In the genomic region with DNA sequence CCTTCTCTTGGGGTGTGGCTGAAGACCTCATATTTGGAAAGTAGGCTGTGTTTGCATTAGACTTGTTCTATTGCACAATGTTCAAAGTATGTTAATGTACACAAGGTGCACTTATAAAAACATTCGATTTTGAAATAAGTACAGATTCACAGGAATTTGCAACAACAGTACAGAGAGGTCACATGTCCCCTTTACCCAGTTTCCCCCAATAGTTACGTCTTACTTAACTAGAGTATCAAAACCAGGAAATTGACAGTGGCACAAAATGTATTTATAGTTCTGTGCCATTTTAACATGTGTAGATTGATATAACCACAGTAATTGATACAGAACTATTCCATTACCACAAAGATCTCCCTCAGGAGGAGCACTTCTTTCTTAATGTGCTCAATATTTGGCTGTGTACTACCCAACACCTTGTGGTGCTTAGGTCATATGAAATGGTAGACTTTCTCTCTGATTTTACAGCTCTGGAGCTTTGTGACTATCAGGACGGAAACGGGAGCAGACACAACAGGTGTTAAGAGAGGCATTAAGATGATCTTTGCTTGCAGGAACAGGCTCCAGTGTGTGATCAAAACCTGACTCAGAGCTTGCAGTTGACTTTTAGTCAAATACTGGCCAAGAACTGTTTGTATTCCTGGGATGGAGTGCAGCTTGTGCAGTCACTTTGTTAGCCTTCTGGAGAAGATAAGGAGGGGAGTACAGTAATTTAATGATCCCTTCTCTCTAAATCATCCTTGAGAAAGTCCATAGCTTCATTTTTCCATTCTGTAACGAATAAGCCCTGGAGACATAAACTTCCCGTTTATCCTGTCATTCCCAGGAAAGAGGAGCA, we compare ENCODE assay signal across 10 cellular contexts. TPM values are rescaled to one million over a fixed set of nuclear protein-coding genes. Genes with fewer than 3 reads are reported as not detected.
DNase-seq lines count a peak whose midpoint lies in the region; ATAC-seq, FAIRE-seq and TF ChIP-seq lines count a peak whose summit lies in the region.
"Had no signal": no experiment of that assay in that cellular context is flagged by ENCODE, and none has a peak within 500 bp of the region (broad histone marks: within the 10 kb centered on the region; RNA-seq: fewer than 3 reads in every experiment).

No MANE protein-coding gene starts in this region.

- 35 to 49% (median 37%) methylated on average over 6 of the region's 6 CpGs for whole genome bisulfite sequencing in small intestine, 3 donors

- no peaks in the 10 kb centered on the region for H3K36me3 ChIP-seq in small intestine (ENCODE audit: control insufficient read depth in 2 of 2, insufficient read depth in 2 of 2, low read length in 2 of 2)

- FAIRE-seq in small intestine (lab: Jason Lieb, UNC), result no peak
- no peak for FAIRE-seq in RCC 7860 (lab: Jason Lieb, UNC)

- DNase-seq in GM03348 (ENCODE audit: low spot score) (peak; percentile 21), fibroblast of the aortic adventitia (ENCODE audit: low read depth) (peak; percentile 81), small intestine (peak; percentile 26), RCC 7860 (ENCODE audit: low spot score) (no peak), GM10266 (ENCODE audit: extremely low spot score) (no peak)
- DNase-seq: activated T-cell treated with anti-CD3 and anti-CD28 coated beads, Interleukin-2, amount 50 U/mL, for 4 hours; NCI-H82 had no signal

- H3K4me3 ChIP-seq in fibroblast of the aortic adventitia (ENCODE audit: low read depth, low read length) (no peak overlapping the region), small intestine (ENCODE audit: low read depth in 1 of 2, low read length in 2 of 2) (no peak overlapping the region)

- H3K4me1 ChIP-seq in small intestine (ENCODE audit: control insufficient read depth in 2 of 2, insufficient read depth in 1 of 2, low read depth in 1 of 2, low read length in 1 of 2), result peaks cover 0 to 4% of the 10 kb centered on the region in 2 donors

- H3K27me3 ChIP-seq in small intestine (ENCODE audit: control insufficient read depth in 2 of 2, insufficient read depth in 2 of 2, low read length in 2 of 2), result no peaks in the 10 kb centered on the region

- H3K9me3 ChIP-seq in small intestine (ENCODE audit: control insufficient read depth, low read depth), result no peaks in the 10 kb centered on the region

- peak overlapping the region; percentile 20 to 55 for H3K27ac ChIP-seq in small intestine (ENCODE audit: low read depth in 1 of 2, low read length in 1 of 2)

- TF ChIP-seq CTCF in fibroblast of the aortic adventitia (IDR thresholded peaks at IDR 0.05; ENCODE audit: insufficient read depth, low read length), result no peak
- no peak for TF ChIP-seq CTCF in GM10266 (IDR thresholded peaks at IDR 0.05; ENCODE audit: control insufficient read depth, insufficient read depth, low read depth, missing control alignments)

- ATAC-seq in SK-N-SH treated with all-trans-retinoic acid at 6 μM for 48 hours (0 out of 3 replicates have a peak, but pooled peaks have one; percentile 5), GM19395 (IDR thresholded peaks at IDR 0.05; ENCODE audit: unreplicated experiment) (no peak), HG03045 (IDR thresholded peaks at IDR 0.05; ENCODE audit: unreplicated experiment) (no peak)
- ATAC-seq: activated T-cell treated with anti-CD3 and anti-CD28 coated beads, Interleukin-2, amount 50 U/mL, for 4 hours had no signal

TF ChIP-seq in SK-N-SH treated with all-trans-retinoic acid at 6 μM for 48 hours, 23 proteins besides CTCF, POLR2A, EP300 and RAD21:
- TF ChIP-seq ZFP3 (CRISPR knock-in tag; IDR thresholded peaks at IDR 0.05) (no peak), ZC3H10 (CRISPR knock-in tag; IDR thresholded peaks at IDR 0.05) (no peak), ZFP30 (CRISPR knock-in tag; IDR thresholded peaks at IDR 0.05) (no peak), ISL1 (CRISPR knock-in tag; IDR thresholded peaks at IDR 0.05) (peak; percentile 51), ESRRG (CRISPR knock-in tag; IDR thresholded peaks at IDR 0.05) (no peak), CSDC2 (CRISPR knock-in tag; IDR thresholded peaks at IDR 0.05) (no peak), OSR1 (CRISPR knock-in tag; IDR thresholded peaks at IDR 0.05) (no peak)
- TF ChIP-seq, protein P1, sequence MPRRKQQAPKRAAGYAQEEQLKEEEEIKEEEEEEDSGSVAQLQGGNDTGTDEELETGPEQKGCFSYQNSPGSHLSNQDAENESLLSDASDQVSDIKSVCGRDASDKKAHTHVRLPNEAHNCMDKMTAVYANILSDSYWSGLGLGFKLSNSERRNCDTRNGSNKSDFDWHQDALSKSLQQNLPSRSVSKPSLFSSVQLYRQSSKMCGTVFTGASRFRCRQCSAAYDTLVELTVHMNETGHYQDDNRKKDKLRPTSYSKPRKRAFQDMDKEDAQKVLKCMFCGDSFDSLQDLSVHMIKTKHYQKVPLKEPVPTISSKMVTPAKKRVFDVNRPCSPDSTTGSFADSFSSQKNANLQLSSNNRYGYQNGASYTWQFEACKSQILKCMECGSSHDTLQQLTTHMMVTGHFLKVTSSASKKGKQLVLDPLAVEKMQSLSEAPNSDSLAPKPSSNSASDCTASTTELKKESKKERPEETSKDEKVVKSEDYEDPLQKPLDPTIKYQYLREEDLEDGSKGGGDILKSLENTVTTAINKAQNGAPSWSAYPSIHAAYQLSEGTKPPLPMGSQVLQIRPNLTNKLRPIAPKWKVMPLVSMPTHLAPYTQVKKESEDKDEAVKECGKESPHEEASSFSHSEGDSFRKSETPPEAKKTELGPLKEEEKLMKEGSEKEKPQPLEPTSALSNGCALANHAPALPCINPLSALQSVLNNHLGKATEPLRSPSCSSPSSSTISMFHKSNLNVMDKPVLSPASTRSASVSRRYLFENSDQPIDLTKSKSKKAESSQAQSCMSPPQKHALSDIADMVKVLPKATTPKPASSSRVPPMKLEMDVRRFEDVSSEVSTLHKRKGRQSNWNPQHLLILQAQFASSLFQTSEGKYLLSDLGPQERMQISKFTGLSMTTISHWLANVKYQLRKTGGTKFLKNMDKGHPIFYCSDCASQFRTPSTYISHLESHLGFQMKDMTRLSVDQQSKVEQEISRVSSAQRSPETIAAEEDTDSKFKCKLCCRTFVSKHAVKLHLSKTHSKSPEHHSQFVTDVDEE (CRISPR knock-in tag; IDR thresholded peaks at IDR 0.05), result no peak

RNA-seq across cellular contexts. Expression of gene STOM, which starts 2.7 kb away (rescaled TPM):
- 115 and 128 TPM in 2 replicates for total RNA-seq in fibroblast of the aortic adventitia (ENCODE audit: low replicate concordance)
- polyA plus RNA-seq in small intestine, result 100 to 1,000 TPM in 1 of 3 donors, 10 to 100 TPM in 2; 20.8 to 115 (median 73.2) TPM

Comparison
In these comparisons a context has a peak if more than half of its experiments do, and no peak if none do; other contexts are left out.
1. DNase-seq: peak in GM03348 (single experiment), fibroblast of the aortic adventitia (single experiment) and small intestine (single experiment); none in RCC 7860 (single experiment) and GM10266 (single experiment).